20 cellular contexts compared by ENCODE assay signal in the genomic region with DNA sequence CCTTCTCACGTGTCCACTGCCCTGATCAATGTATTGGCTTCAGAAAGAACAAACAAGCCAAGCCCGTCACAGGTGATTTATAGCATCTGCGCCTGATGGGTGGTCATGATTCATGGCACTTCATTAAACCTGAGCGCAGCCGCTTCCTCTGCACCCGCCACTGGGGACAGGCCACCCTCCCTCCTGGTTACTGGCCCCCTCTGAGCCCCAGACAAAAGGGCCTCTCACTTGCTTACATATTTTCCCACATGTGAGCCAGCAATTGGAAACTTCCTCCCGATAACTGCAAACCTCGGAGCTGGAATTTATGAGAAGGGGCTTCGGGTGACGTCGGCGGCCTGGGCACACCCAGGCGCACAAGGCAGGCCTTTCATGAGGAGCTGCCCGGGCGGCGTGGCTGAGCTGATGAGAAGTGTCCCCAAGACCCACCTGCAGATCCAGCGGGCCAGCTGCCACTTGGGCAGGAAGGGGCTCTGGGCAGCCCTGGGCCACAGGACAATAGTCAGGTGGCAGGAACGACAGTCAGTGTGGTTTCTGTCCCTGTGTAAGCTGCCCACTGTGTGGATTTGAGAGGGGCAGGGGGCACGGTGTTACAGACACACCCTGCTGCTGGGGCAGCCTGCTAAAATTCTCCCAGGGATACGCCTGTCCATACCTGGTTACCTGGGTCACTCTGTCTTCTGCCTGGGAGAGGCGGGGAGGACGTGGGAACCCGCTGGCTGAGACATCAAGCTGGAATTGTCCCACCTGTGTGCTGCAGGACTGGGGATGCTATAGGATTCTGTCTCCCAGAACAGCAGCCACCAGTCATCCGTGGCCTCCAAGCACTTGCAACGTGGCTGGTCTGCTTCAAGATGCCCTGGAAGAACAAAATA.
DNase-seq lines count a peak whose midpoint lies in the region; ATAC-seq, FAIRE-seq and TF ChIP-seq lines count a peak whose summit lies in the region.
"Had no signal": no experiment of that assay in that cellular context is flagged by ENCODE, and none has a peak within 500 bp of the region (broad histone marks: within the 10 kb centered on the region; RNA-seq: fewer than 3 reads in every experiment).

No MANE protein-coding gene starts in this region.

- no peaks in the 10 kb centered on the region for H3K27me3 Mint-ChIP-seq in mesothelial cell of epicardium (ENCODE audit: low read depth)
- H3K27me3 Mint-ChIP-seq: activated CD4-positive, alpha-beta T cell treated with anti-CD3 and anti-CD28 coated beads, Interleukin-2, amount 10 ng/mL, durations not matched to agents 24 days and 14 days had no signal

- no peaks in the 10 kb centered on the region for H3K9me1 ChIP-seq in K562 (ENCODE audit: control insufficient read depth, insufficient read depth, low read length)

- no peak overlapping the region for H3K4me3 Mint-ChIP-seq in mesothelial cell of epicardium
- H3K4me3 Mint-ChIP-seq: activated CD4-positive, alpha-beta T cell treated with anti-CD3 and anti-CD28 coated beads, Interleukin-2, amount 10 ng/mL, durations not matched to agents 24 days and 14 days had no signal

- H3K36me3 ChIP-seq in K562 (ENCODE audit: control insufficient read depth, insufficient read depth, low read length) (no peaks in the 10 kb centered on the region), thoracic aorta (no peaks in the 10 kb centered on the region)
- H3K36me3 ChIP-seq: Peyer's patch had no signal

- in situ Hi-C loops in K562 (cut with MboI), result no loop called here

- H3K27me3 ChIP-seq in K562 (ENCODE audit: control insufficient read depth in 2 of 2, insufficient read depth in 2 of 2, low read length in 2 of 2) (no peaks in the 10 kb centered on the region), thoracic aorta (replicated peaks; ENCODE audit: insufficient read depth) (no peaks in the 10 kb centered on the region)
- H3K27me3 ChIP-seq: Peyer's patch had no signal

- intact Hi-C loops in K562 (cut with micrococcal nuclease), result no loop called here

- H3K9me3 Mint-ChIP-seq in mesothelial cell of epicardium, result peaks cover 5% of the 10 kb centered on the region
- H3K9me3 Mint-ChIP-seq: activated CD4-positive, alpha-beta T cell treated with anti-CD3 and anti-CD28 coated beads, Interleukin-2, amount 10 ng/mL, durations not matched to agents 24 days and 14 days had no signal

- no peak overlapping the region for H3K27ac ChIP-seq in K562 (ENCODE audit: extremely low read depth, low read depth, low read length)
- H3K27ac ChIP-seq in thoracic aorta, result peak overlapping the region; percentile 24 to 49
- H3K27ac ChIP-seq: Peyer's patch had no signal

- TF ChIP-seq RAD21 in K562 (CRISPR knock-in tag; conservative IDR thresholded peaks at IDR 0.05 in 1 of 2, IDR thresholded peaks at IDR 0.05 in 1 of 2), result no peak

- no peak overlapping the region for H3K4me2 ChIP-seq in K562 (ENCODE audit: insufficient read depth, low read length)

- H3K4me1 ChIP-seq in K562 (replicated peaks in 1 of 2; ENCODE audit: control insufficient read depth in 2 of 2, insufficient read depth in 2 of 2, low read length in 2 of 2), result peaks cover 14 to 28% of the 10 kb centered on the region in 2 experiments
- H3K4me1 ChIP-seq in thoracic aorta (ENCODE audit: control insufficient read depth in 1 of 2, low read depth in 2 of 2), result peaks cover 16 to 51% of the 10 kb centered on the region in 2 donors
- H3K4me1 ChIP-seq: Peyer's patch had no signal

- peak overlapping the region; percentile 86 for H3K27ac Mint-ChIP-seq in mesothelial cell of epicardium
- H3K27ac Mint-ChIP-seq: activated CD4-positive, alpha-beta T cell treated with anti-CD3 and anti-CD28 coated beads, Interleukin-2, amount 10 ng/mL, durations not matched to agents 24 days and 14 days had no signal

- BruUV-seq in K562 (replicated peaks; lab: Mats Ljungman, UMichigan), result no TSS peak

- no peak for FAIRE-seq in K562 (lab: Jason Lieb, UNC)
- FAIRE-seq: GM19239, HTR-8/SVneo, islet of Langerhans had no signal

- TF ChIP-seq CTCF in K562 (IDR thresholded peaks at IDR 0.05 in 2 of 3, conservative IDR thresholded peaks at IDR 0.05 in 1 of 3; ENCODE audit: insufficient read depth in 2 of 3, low read depth in 1 of 3, low read length in 3 of 3), result no peak
- no peak for TF ChIP-seq CTCF in mesothelial cell of epicardium (IDR thresholded peaks at IDR 0.05; ENCODE audit: unreplicated experiment)
- TF ChIP-seq CTCF in thoracic aorta (IDR thresholded peaks at IDR 0.05), result no peak

- DNase-seq in HEK293T (ENCODE audit: extremely low spot score), result no peak
- no peak for DNase-seq in K562 (ENCODE audit: extremely low read depth in 1 of 4, low spot score in 3 of 4)
- DNase-seq in mesothelial cell of epicardium (ENCODE audit: low spot score in 2 of 2, unreplicated experiment in 2 of 2), result no peak
- no peak for DNase-seq in thoracic aorta (ENCODE audit: low spot score)
- no peak for DNase-seq in NCI-H2081 treated with DMSO at 0.1 percent for 48 hours (lab: John Stamatoyannopoulos, UW)
- DNase-seq: activated CD4-positive, alpha-beta T cell treated with anti-CD3 and anti-CD28 coated beads, Interleukin-2, amount 10 ng/mL, durations not matched to agents 24 days and 14 days; activated CD8-positive, alpha-beta memory T cell treated with anti-CD3 and anti-CD28 coated beads, Interleukin-2, amount 50 U/mL, for 48 hours; activated effector memory CD4-positive, alpha-beta T cell treated with anti-CD3 and anti-CD28 coated beads, Interleukin-2, amount 50 U/mL, for 16 hours; Calu3; caudate nucleus; NCI-H1105; NCI-H69; stimulated activated naive CD8-positive, alpha-beta T cell treated with anti-CD3 and anti-CD28 coated beads, Interleukin-15, Interleukin-2, amounts not matched to agents 100 U/mL and 50 U/mL, for 24 hours; SW 1271 had no signal

- H4K20me1 ChIP-seq in K562 (replicated peaks; ENCODE audit: control insufficient read depth, insufficient read depth, low read length), result no peaks in the 10 kb centered on the region

- no peak for TF ChIP-seq POLR2A in K562 (conservative IDR thresholded peaks at IDR 0.05)

- peak overlapping the region in 1 of 2 experiments; percentile 65; a peak in 2 of 4 replicates for H3K9ac ChIP-seq in K562 (ENCODE audit: insufficient read depth in 1 of 2, low read depth in 2 of 2, low read length in 2 of 2)

- H3K9me3 ChIP-seq in K562 (replicated peaks; ENCODE audit: control insufficient read depth, insufficient read depth, low read depth, low read length) (no peaks in the 10 kb centered on the region; the same call in 1 of the 2 replicates), thoracic aorta (no peaks in the 10 kb centered on the region)
- H3K9me3 ChIP-seq: Peyer's patch had no signal

- WGBS in K562 (ENCODE audit: insufficient coverage, low coverage, missing lambda C conversion rate), result 79% methylated on average over 24 of the region's 25 CpGs

- H2AFZ ChIP-seq in K562 (ENCODE audit: low read depth, low read length), result no peak overlapping the region

- ATAC-seq in K562 (no peak), thoracic aorta (ENCODE audit: insufficient number of reproducible peaks, low FRiP score, low read depth) (no peak), GM21529 (IDR thresholded peaks at IDR 0.05; ENCODE audit: unreplicated experiment) (no peak), GM19328 (IDR thresholded peaks at IDR 0.05; ENCODE audit: unreplicated experiment) (no peak)
- ATAC-seq: stimulated activated naive CD8-positive, alpha-beta T cell treated with anti-CD3 and anti-CD28 coated beads, Interleukin-15, Interleukin-2, amounts not matched to agents 100 U/mL and 50 U/mL, for 24 hours had no signal

- no peak for TF ChIP-seq EP300 in K562 (IDR thresholded peaks at IDR 0.05; ENCODE audit: low read length)

- CTCF ChIA-PET in HEK293T (lab: Yijun Ruan, JAX) (no interaction called here), K562 (lab: Yijun Ruan, JAX; ENCODE audit: low intra/inter-chr PET ratio) (no interaction called here)

- no peaks in the 10 kb centered on the region for H3K36me3 Mint-ChIP-seq in mesothelial cell of epicardium

- peaks cover 23% of the 10 kb centered on the region for H3K4me1 Mint-ChIP-seq in mesothelial cell of epicardium
- H3K4me1 Mint-ChIP-seq: activated CD4-positive, alpha-beta T cell treated with anti-CD3 and anti-CD28 coated beads, Interleukin-2, amount 10 ng/mL, durations not matched to agents 24 days and 14 days had no signal

- POLR2A ChIA-PET in HEK293T (lab: Yijun Ruan, JAX), result no interaction called here
- POLR2A ChIA-PET in K562 (lab: Yijun Ruan, JAX), result interaction anchor here (0.7 kb wide), 1 partner anchor 55 kb away, joined by 3 read pairs; no protein-coding TSS in a partner anchor

- H3K4me3 ChIP-seq in K562 (no peak overlapping the region), thoracic aorta (no peak overlapping the region)
- H3K4me3 ChIP-seq: Peyer's patch had no signal

- no peaks in the 10 kb centered on the region for H3K79me2 ChIP-seq in K562 (ENCODE audit: control insufficient read depth, insufficient read depth, low read length)

TF ChIP-seq in HEK293T, 16 proteins besides CTCF, POLR2A, EP300 and RAD21:
- TF ChIP-seq CTBP1 (IDR thresholded peaks at IDR 0.05; ENCODE audit: borderline replicate concordance), result no peak
- no peak for TF ChIP-seq ARNT (IDR thresholded peaks at IDR 0.05)
- TF ChIP-seq, protein P1, sequence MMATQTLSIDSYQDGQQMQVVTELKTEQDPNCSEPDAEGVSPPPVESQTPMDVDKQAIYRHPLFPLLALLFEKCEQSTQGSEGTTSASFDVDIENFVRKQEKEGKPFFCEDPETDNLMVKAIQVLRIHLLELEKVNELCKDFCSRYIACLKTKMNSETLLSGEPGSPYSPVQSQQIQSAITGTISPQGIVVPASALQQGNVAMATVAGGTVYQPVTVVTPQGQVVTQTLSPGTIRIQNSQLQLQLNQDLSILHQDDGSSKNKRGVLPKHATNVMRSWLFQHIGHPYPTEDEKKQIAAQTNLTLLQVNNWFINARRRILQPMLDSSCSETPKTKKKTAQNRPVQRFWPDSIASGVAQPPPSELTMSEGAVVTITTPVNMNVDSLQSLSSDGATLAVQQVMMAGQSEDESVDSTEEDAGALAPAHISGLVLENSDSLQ (IDR thresholded peaks at IDR 0.05), result peak; percentile 68

TF ChIP-seq in K562, 482 proteins besides CTCF, POLR2A, EP300 and RAD21:
- TF ChIP-seq, protein P1 (IDR thresholded peaks at IDR 0.05), result no peak
- peak; percentile 48 for TF ChIP-seq MEIS2 (IDR thresholded peaks at IDR 0.05; ENCODE audit: partially characterized antibody)
